ENCODE assay signal across 1 cellular context in genomic region chr21:44712203-44713028, GRCh38.
A peak's percentile ranks its signal among the peaks of the same experiment; 100 is the strongest.
TF ChIP-seq lines count a peak whose summit lies in the region.

No MANE protein-coding gene starts in this region.

TF ChIP-seq in GM12878, 131 proteins besides CTCF, POLR2A, EP300 and RAD21:
- TF ChIP-seq SUZ12 (IDR thresholded peaks at IDR 0.05; ENCODE audit: unreplicated experiment) (peak; percentile 24), ZNF384 (IDR thresholded peaks at IDR 0.05; ENCODE audit: borderline replicate concordance, low read depth, low read length) (no peak), KAT2A (conservative IDR thresholded peaks at IDR 0.05; ENCODE audit: control insufficient read depth, low read depth, low read length) (no peak), E2F8 (IDR thresholded peaks at IDR 0.05; ENCODE audit: low read depth, partially characterized antibody) (no peak), JUND (IDR thresholded peaks at IDR 0.05; ENCODE audit: low read depth, low read length) (no peak)
